1 cellular context compared by ENCODE assay signal in the genomic region with DNA sequence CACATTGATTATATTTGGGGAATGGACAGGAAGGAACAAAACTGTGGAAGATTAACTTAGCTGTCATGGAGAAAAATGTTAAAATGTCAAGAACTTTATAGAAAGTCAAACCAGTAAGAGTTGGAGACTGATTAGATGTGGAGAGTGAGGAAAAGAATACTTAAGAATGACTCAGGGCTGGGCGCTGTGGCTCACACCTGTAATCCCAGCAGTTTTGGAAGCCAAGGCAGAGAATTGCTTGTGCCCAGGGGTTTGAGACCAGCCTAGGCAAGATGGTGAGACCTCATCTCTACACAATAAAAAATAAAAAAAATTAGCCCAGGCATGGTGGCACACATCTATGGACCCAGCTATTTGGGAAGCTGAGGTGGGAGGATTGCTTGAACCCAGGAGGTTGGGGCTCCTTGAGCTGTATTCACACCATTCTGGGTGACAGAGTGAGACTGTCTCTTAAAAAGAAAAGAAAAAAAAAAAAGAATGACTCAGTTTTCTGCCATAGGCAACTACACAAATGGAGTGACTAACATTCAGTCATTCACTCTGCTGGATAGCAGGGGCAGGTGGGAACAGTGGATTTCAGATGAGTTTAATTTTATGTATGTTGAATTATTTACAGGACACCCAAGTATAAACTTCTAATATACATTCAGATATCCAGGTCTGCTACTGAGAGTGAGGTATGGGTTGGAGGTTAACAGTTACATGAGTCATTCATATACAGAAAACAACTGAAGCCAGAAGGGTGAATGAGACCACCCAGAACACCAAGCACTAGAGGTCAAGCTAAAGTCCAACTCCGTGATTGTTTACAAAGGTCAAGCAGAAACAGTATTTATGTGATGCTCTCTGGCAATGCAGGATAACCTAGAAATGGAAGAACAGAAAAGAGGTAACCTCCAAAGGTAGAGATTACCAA.
TF ChIP-seq lines count a peak whose summit lies in the region.

No MANE protein-coding gene starts in this region.

TF ChIP-seq in HepG2, 621 proteins besides CTCF, POLR2A, EP300 and RAD21 (continued from another document):
- no peak for TF ChIP-seq ETV5 (CRISPR knock-in tag; IDR thresholded peaks at IDR 0.05; ENCODE audit: borderline replicate concordance)
- no peak for TF ChIP-seq TCF12 (IDR thresholded peaks at IDR 0.05)
- no peak for TF ChIP-seq TCF12 (CRISPR knock-in tag; IDR thresholded peaks at IDR 0.05)
- TF ChIP-seq ZNF552 (CRISPR knock-in tag; IDR thresholded peaks at IDR 0.05; ENCODE audit: borderline replicate concordance): no peak
- TF ChIP-seq MEIS2 (CRISPR knock-in tag; IDR thresholded peaks at IDR 0.05): no peak
- 0 out of 2 replicates have a peak, but pooled peaks have one; percentile 15 for TF ChIP-seq SAP130 (CRISPR knock-in tag; IDR thresholded peaks at IDR 0.05; ENCODE audit: low read depth)
- TF ChIP-seq, protein P1, sequence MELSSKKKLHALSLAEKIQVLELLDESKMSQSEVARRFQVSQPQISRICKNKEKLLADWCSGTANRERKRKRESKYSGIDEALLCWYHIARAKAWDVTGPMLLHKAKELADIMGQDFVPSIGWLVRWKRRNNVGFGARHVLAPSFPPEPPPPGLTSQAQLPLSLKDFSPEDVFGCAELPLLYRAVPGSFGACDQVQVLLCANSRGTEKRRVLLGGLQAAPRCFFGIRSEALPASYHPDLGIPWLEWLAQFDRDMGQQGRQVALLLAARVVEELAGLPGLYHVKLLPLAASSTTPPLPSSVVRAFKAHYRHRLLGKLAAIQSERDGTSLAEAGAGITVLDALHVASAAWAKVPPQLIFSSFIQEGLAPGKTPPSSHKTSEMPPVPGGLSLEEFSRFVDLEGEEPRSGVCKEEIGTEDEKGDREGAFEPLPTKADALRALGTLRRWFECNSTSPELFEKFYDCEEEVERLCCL (CRISPR knock-in tag; IDR thresholded peaks at IDR 0.05; ENCODE audit: borderline replicate concordance): no peak
- no peak for TF ChIP-seq ZZZ3 (CRISPR knock-in tag; IDR thresholded peaks at IDR 0.05; ENCODE audit: borderline replicate concordance)
- no peak for TF ChIP-seq GLI4 (CRISPR knock-in tag; IDR thresholded peaks at IDR 0.05; ENCODE audit: borderline replicate concordance)
- no peak for TF ChIP-seq ZNF607 (CRISPR knock-in tag; IDR thresholded peaks at IDR 0.05; ENCODE audit: borderline replicate concordance)
- TF ChIP-seq RXRA (CRISPR knock-in tag; IDR thresholded peaks at IDR 0.05): no peak
- TF ChIP-seq, protein P2, sequence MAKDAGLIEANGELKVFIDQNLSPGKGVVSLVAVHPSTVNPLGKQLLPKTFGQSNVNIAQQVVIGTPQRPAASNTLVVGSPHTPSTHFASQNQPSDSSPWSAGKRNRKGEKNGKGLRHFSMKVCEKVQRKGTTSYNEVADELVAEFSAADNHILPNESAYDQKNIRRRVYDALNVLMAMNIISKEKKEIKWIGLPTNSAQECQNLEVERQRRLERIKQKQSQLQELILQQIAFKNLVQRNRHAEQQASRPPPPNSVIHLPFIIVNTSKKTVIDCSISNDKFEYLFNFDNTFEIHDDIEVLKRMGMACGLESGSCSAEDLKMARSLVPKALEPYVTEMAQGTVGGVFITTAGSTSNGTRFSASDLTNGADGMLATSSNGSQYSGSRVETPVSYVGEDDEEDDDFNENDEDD (CRISPR knock-in tag; IDR thresholded peaks at IDR 0.05; ENCODE audit: borderline replicate concordance): no peak
